Comparison of ENCODE assay signal across 8 cellular contexts in genomic region chr4:107721436-107722090, GRCh38. TPM values are rescaled to one million over a fixed set of nuclear protein-coding genes. Genes with fewer than 3 reads are reported as not detected.
A peak's percentile ranks its signal among the peaks of the same experiment; 100 is the strongest.
DNase-seq lines count a peak whose midpoint lies in the region; TF ChIP-seq lines count a peak whose summit lies in the region.

No MANE protein-coding gene starts in this region.

- H3K4me3 Mint-ChIP-seq in glutamatergic neuron (ENCODE audit: unreplicated experiment) = peak overlapping the region; percentile 98

- TF ChIP-seq CTCF in glutamatergic neuron (IDR thresholded peaks at IDR 0.05; ENCODE audit: partially characterized antibody, unreplicated experiment) = no peak

- H3K27ac Mint-ChIP-seq in glutamatergic neuron (ENCODE audit: unreplicated experiment) = peak overlapping the region; percentile 53

- peaks cover 1% of the 10 kb centered on the region for H3K9me3 Mint-ChIP-seq in glutamatergic neuron (ENCODE audit: unreplicated experiment)

- H3K4me1 Mint-ChIP-seq in glutamatergic neuron (ENCODE audit: low read depth, unreplicated experiment) = peaks cover 20% of the 10 kb centered on the region

- no peaks in the 10 kb centered on the region for H3K27me3 Mint-ChIP-seq in glutamatergic neuron (ENCODE audit: unreplicated experiment)

- H3K36me3 Mint-ChIP-seq in glutamatergic neuron (ENCODE audit: unreplicated experiment) = no peaks in the 10 kb centered on the region

- DNase-seq in NCI-H1417 (lab: John Stamatoyannopoulos, UW) (peak in 2 of 3 experiments; percentile 25 to 69), NCI-H1417 treated with DMSO at 0.1 percent for 48 hours (lab: John Stamatoyannopoulos, UW) (no peak), activated T-cell treated with anti-CD3 and anti-CD28 coated beads for 24 hours (ENCODE audit: low read depth) (peak; percentile 30), glutamatergic neuron (peak; percentile 38), RPMI8226 (no peak), DMS153 treated with DMSO at 0.1 percent for 48 hours (lab: John Stamatoyannopoulos, UW; ENCODE audit: unreplicated experiment) (no peak), kidney glomerular epithelial cell (lab: John Stamatoyannopoulos, UW) (no peak)
- DNase-seq in stimulated activated CD4-positive, alpha-beta T cell treated with anti-CD3 and anti-CD28 coated beads, Interleukin-15, amount 100 ng/mL, for 24 hours = peak; percentile 65

RNA-seq across cellular contexts. Expression of gene PAPSS1, which starts 1.5 kb away (rescaled TPM):
- 105 TPM for total RNA-seq in glutamatergic neuron (ENCODE audit: unreplicated experiment)

Comparison
In these comparisons a context has a peak if more than half of its experiments do, and no peak if none do; other contexts are left out.
1. DNase-seq: peak in NCI-H1417 (2 of 3), activated T-cell treated with anti-CD3 and anti-CD28 coated beads for 24 hours (single experiment), glutamatergic neuron (single experiment) and stimulated activated CD4-positive, alpha-beta T cell treated with anti-CD3 and anti-CD28 coated beads, Interleukin-15, amount 100 ng/mL, for 24 hours (single experiment); none in NCI-H1417 treated with DMSO at 0.1 percent for 48 hours (single experiment), RPMI8226 (single experiment), DMS153 treated with DMSO at 0.1 percent for 48 hours (single experiment) and kidney glomerular epithelial cell (single experiment).